In the genomic region with DNA sequence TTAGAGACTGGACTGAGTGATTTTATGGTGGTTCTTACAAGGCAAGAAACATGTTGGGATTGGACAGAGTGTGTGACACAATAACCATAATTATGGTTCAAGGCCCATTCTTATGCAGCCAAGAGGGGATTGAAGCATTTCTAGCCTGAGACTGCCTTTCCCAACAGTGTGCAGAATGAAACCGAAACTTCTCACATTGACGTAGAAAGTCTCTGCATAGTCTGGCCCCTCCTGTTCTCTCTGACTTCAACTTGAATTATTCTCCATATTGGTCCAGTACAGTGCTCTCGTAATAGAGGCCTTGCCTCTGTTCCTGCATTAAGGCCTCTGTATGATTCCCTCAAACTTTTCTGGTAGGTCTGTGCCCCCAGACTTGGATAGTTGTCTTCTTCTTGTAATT, we compare ENCODE assay signal across 11 cellular contexts.
A peak's percentile ranks its signal among the peaks of the same experiment; 100 is the strongest.
DNase-seq lines count a peak whose midpoint lies in the region; ATAC-seq and TF ChIP-seq lines count a peak whose summit lies in the region.
"Had no signal": no experiment of that assay in that cellular context is flagged by ENCODE, and none has a peak within 500 bp of the region (broad histone marks: within the 10 kb centered on the region; RNA-seq: fewer than 3 reads in every experiment).

No MANE protein-coding gene starts in this region.

- intact Hi-C loops in dorsolateral prefrontal cortex (cut with DNase I), result loop anchor here (5.0 to 10.0 kb wide), 3 partner anchors 75 to 138 kb away; a partner anchor contains a TSS
- intact Hi-C loops in ascending aorta (cut with DNase I), result loop anchor here (5.0 kb wide), 1 partner anchor 138 kb away; a partner anchor contains a TSS

- H3K9me3 ChIP-seq in ascending aorta, result no peaks in the 10 kb centered on the region
- H3K9me3 ChIP-seq: BLaER1 treated with 17β-estradiol and CSF1 and Interleukin-3, amounts not matched to agents 10 nM and 100 nM had no signal

- in situ Hi-C loops in SK-MEL-5 (cut with HindIII; ENCODE audit: low pct_unique_long_range_greater_than_20kb, low sequenced_read_pairs), result no loop called here

- H3K27me3 ChIP-seq in dorsolateral prefrontal cortex (no peaks in the 10 kb centered on the region), ascending aorta (no peaks in the 10 kb centered on the region)
- H3K27me3 ChIP-seq: BLaER1 treated with 17β-estradiol and CSF1 and Interleukin-3, amounts not matched to agents 10 nM and 100 nM had no signal

- peak overlapping the region in 7 of 59 donors; percentile 2 to 35 (median 13) for H3K4me3 ChIP-seq in dorsolateral prefrontal cortex
- peak overlapping the region in 1 of 2 donors; percentile 5 for H3K4me3 ChIP-seq in ascending aorta
- H3K4me3 ChIP-seq: BLaER1 treated with 17β-estradiol and CSF1 and Interleukin-3, amounts not matched to agents 10 nM and 100 nM had no signal

- H3K4me1 ChIP-seq in ascending aorta, result peaks cover 0 to 7% of the 10 kb centered on the region in 2 donors

- TF ChIP-seq CTCF in dorsolateral prefrontal cortex (IDR thresholded peaks at IDR 0.05 in 54 of 56, conservative IDR thresholded peaks at IDR 0.05 in 2 of 56; ENCODE audit: low read depth in 1 of 56, partially characterized antibody in 56 of 56) (no peak), ascending aorta (IDR thresholded peaks at IDR 0.05) (no peak)

- peak; percentile 37 for DNase-seq in Ammon's horn (ENCODE audit: low spot score)
- peak; percentile 65 for DNase-seq in SK-MEL-5 (ENCODE audit: low read depth, low spot score)
- DNase-seq in SK-N-DZ (ENCODE audit: low spot score), result no peak
- no peak for DNase-seq in dorsolateral prefrontal cortex
- DNase-seq in NCI-H1930 (lab: John Stamatoyannopoulos, UW), result no peak
- DNase-seq in ascending aorta (ENCODE audit: low spot score in 2 of 2), result no peak
- DNase-seq: erythroblast, HCEC 1CT had no signal

- H3K27ac ChIP-seq in dorsolateral prefrontal cortex (peak overlapping the region in 4 of 59 donors; percentile 3 to 75 (median 8)), ascending aorta (no peak overlapping the region)
- H3K27ac ChIP-seq: BLaER1 treated with 17β-estradiol and CSF1 and Interleukin-3, amounts not matched to agents 10 nM and 100 nM had no signal

- H3K36me3 ChIP-seq in ascending aorta, result no peaks in the 10 kb centered on the region
- H3K36me3 ChIP-seq: BLaER1 treated with 17β-estradiol and CSF1 and Interleukin-3, amounts not matched to agents 10 nM and 100 nM had no signal

- peak; percentile 90 for ATAC-seq in GM19372 (IDR thresholded peaks at IDR 0.05; ENCODE audit: low read depth, unreplicated experiment)
- peak; percentile 87 for ATAC-seq in HG02981 (IDR thresholded peaks at IDR 0.05; ENCODE audit: unreplicated experiment)

Comparison
In these comparisons a context has a peak if more than half of its experiments do, and no peak if none do; other contexts are left out.
1. DNase-seq: peak in Ammon's horn (single experiment) and SK-MEL-5 (single experiment); none in SK-N-DZ (single experiment), dorsolateral prefrontal cortex (0 of 10), NCI-H1930 (0 of 2) and ascending aorta (0 of 2).